Comparison of ENCODE assay signal across 9 cellular contexts in genomic region chr6:72623808-72624207, GRCh38. TPM values are rescaled to one million over a fixed set of nuclear protein-coding genes. Genes with fewer than 3 reads are reported as not detected.
A peak's percentile ranks its signal among the peaks of the same experiment; 100 is the strongest.
DNase-seq lines count a peak whose midpoint lies in the region; ATAC-seq and TF ChIP-seq lines count a peak whose summit lies in the region.
"Had no signal": no experiment of that assay in that cellular context is flagged by ENCODE, and none has a peak within 500 bp of the region (broad histone marks: within the 10 kb centered on the region; RNA-seq: fewer than 3 reads in every experiment).

No MANE protein-coding gene starts in this region.

- H2AFZ ChIP-seq in OCI-LY7 (ENCODE audit: low read length) = peak overlapping the region; percentile 66; the same call in 1 of the 2 replicates

- H3K4me3 ChIP-seq in OCI-LY7 (ENCODE audit: low read depth, low read length, poor library complexity, severe bottlenecking) = peak overlapping the region; percentile 92

- H3K4me2 ChIP-seq in OCI-LY7 (ENCODE audit: low read length) = peak overlapping the region; percentile 92

- H3K9me3 ChIP-seq in OCI-LY7 (ENCODE audit: low read length) = no peaks in the 10 kb centered on the region

- BruUV-seq in OCI-LY7 (replicated peaks; lab: Mats Ljungman, UMichigan) = TSS peak; percentile 50

- H3K9me3 Mint-ChIP-seq in activated T-cell treated with anti-CD3 and anti-CD28 coated beads, Interleukin-2, amount 50 U/mL, for 72 hours = no peaks in the 10 kb centered on the region
- H3K9me3 Mint-ChIP-seq in central memory CD8-positive, alpha-beta T cell = no peaks in the 10 kb centered on the region
- H3K9me3 Mint-ChIP-seq in stimulated activated memory B cell treated with anti-CD40 and anti-IgM and Interleukin-4, amounts not matched to agents 10 μg/mL and 1 μg/mL and 100 μg/mL, for 72 hours = no peaks in the 10 kb centered on the region
- H3K9me3 Mint-ChIP-seq in endothelial cell (ENCODE audit: unreplicated experiment) = no peaks in the 10 kb centered on the region

- peak overlapping the region; percentile 94 to 100 for H3K4me3 Mint-ChIP-seq in activated T-cell treated with anti-CD3 and anti-CD28 coated beads, Interleukin-2, amount 50 U/mL, for 72 hours
- peak overlapping the region; percentile 94 for H3K4me3 Mint-ChIP-seq in central memory CD8-positive, alpha-beta T cell
- H3K4me3 Mint-ChIP-seq in stimulated activated memory B cell treated with anti-CD40 and anti-IgM and Interleukin-4, amounts not matched to agents 10 μg/mL and 1 μg/mL and 100 μg/mL, for 72 hours = peak overlapping the region; percentile 99
- H3K4me3 Mint-ChIP-seq in endothelial cell (ENCODE audit: unreplicated experiment) = no peak overlapping the region

- TF ChIP-seq CTCF in OCI-LY7 (conservative IDR thresholded peaks at IDR 0.05; ENCODE audit: low read length) = no peak
- TF ChIP-seq CTCF in endothelial cell (IDR thresholded peaks at IDR 0.05; ENCODE audit: unreplicated experiment) = no peak

- DNase-seq in activated T-cell treated with anti-CD3 and anti-CD28 coated beads, Interleukin-2, amount 50 U/mL, for 72 hours = no peak
- DNase-seq in activated T-cell treated with anti-CD3 and anti-CD28 coated beads, Interleukin-2, amount 50 U/mL, for 48 hours = no peak
- DNase-seq in OCI-LY7 (ENCODE audit: low spot score) (peak; percentile 24), kidney tubule cell (ENCODE audit: low spot score) (no peak), endothelial cell (ENCODE audit: low spot score) (no peak)
- DNase-seq in central memory CD8-positive, alpha-beta T cell (ENCODE audit: low spot score in 2 of 2) = no peak
- DNase-seq: occipital lobe had no signal

- peak overlapping the region; percentile 63 for H3K27ac Mint-ChIP-seq in activated T-cell treated with anti-CD3 and anti-CD28 coated beads, Interleukin-2, amount 50 U/mL, for 72 hours
- peak overlapping the region; percentile 86 for H3K27ac Mint-ChIP-seq in central memory CD8-positive, alpha-beta T cell (ENCODE audit: low read depth)
- peak overlapping the region; percentile 97 for H3K27ac Mint-ChIP-seq in stimulated activated memory B cell treated with anti-CD40 and anti-IgM and Interleukin-4, amounts not matched to agents 10 μg/mL and 1 μg/mL and 100 μg/mL, for 72 hours
- H3K27ac Mint-ChIP-seq in endothelial cell (ENCODE audit: unreplicated experiment) = no peak overlapping the region

- peaks cover 43% of the 10 kb centered on the region for H3K4me1 ChIP-seq in OCI-LY7 (ENCODE audit: insufficient read depth, low read length, poor library complexity, severe bottlenecking)

- H3K36me3 ChIP-seq in OCI-LY7 (ENCODE audit: insufficient read depth, low read length) = peaks cover 34% of the 10 kb centered on the region

- no peaks in the 10 kb centered on the region for H3K27me3 Mint-ChIP-seq in activated T-cell treated with anti-CD3 and anti-CD28 coated beads, Interleukin-2, amount 50 U/mL, for 72 hours (ENCODE audit: low read depth)
- H3K27me3 Mint-ChIP-seq in central memory CD8-positive, alpha-beta T cell = no peaks in the 10 kb centered on the region
- H3K27me3 Mint-ChIP-seq in stimulated activated memory B cell treated with anti-CD40 and anti-IgM and Interleukin-4, amounts not matched to agents 10 μg/mL and 1 μg/mL and 100 μg/mL, for 72 hours = no peaks in the 10 kb centered on the region
- H3K27me3 Mint-ChIP-seq in endothelial cell (ENCODE audit: unreplicated experiment) = peaks cover 18% of the 10 kb centered on the region

- H4K20me1 ChIP-seq in OCI-LY7 (ENCODE audit: insufficient read depth, low read length) = peaks cover 7% of the 10 kb centered on the region; the same call in 1 of the 2 replicates

- POLR2A ChIA-PET in OCI-LY7 (lab: Charles Lee) = interaction anchor here (1.6 to 5.1 kb wide), 2 partner anchors 11 to 25 kb away, joined by 7 to 27 read pairs; no protein-coding TSS in a partner anchor

- no peaks in the 10 kb centered on the region for H3K36me3 Mint-ChIP-seq in activated T-cell treated with anti-CD3 and anti-CD28 coated beads, Interleukin-2, amount 50 U/mL, for 72 hours (ENCODE audit: insufficient read depth in 2 of 2)
- peaks cover 10% of the 10 kb centered on the region for H3K36me3 Mint-ChIP-seq in central memory CD8-positive, alpha-beta T cell (ENCODE audit: insufficient read depth)
- peaks cover 6% of the 10 kb centered on the region for H3K36me3 Mint-ChIP-seq in stimulated activated memory B cell treated with anti-CD40 and anti-IgM and Interleukin-4, amounts not matched to agents 10 μg/mL and 1 μg/mL and 100 μg/mL, for 72 hours
- H3K36me3 Mint-ChIP-seq in endothelial cell (ENCODE audit: low read depth, unreplicated experiment) = no peaks in the 10 kb centered on the region

- ATAC-seq in activated T-cell treated with anti-CD3 and anti-CD28 coated beads, Interleukin-2, amount 50 U/mL, for 72 hours (replicated peaks in 1 of 2) = no peak
- ATAC-seq in central memory CD8-positive, alpha-beta T cell (replicated peaks; ENCODE audit: extremely low read depth, poor library complexity, severe bottlenecking) = no peak
- ATAC-seq in stimulated activated memory B cell treated with anti-CD40 and anti-IgM and Interleukin-4, amounts not matched to agents 10 μg/mL and 1 μg/mL and 100 μg/mL, for 72 hours = no peak
- ATAC-seq in HG03442 (IDR thresholded peaks at IDR 0.05; ENCODE audit: unreplicated experiment) = no peak

- H3K9me2 ChIP-seq in OCI-LY7 (ENCODE audit: insufficient read depth, low read length) = no peaks in the 10 kb centered on the region

- H3K79me2 ChIP-seq in OCI-LY7 (ENCODE audit: insufficient read depth, low read depth, low read length) = peaks cover 58% of the 10 kb centered on the region

- intact Hi-C loops in OCI-LY7 (cut with micrococcal nuclease; ENCODE audit: unreplicated experiment) = loop anchor here (1.0 to 5.0 kb wide), 9 partner anchors 138 to 1337 kb away; partner anchors contain the start of genes EEF1A1, KHDC1, MTO1 and OGFRL1

- H3K27ac ChIP-seq in OCI-LY7 (ENCODE audit: low read depth, low read length, poor library complexity, severe bottlenecking) = peak overlapping the region; percentile 96

- CTCF ChIA-PET in OCI-LY7 (lab: Charles Lee; ENCODE audit: unreplicated experiment) = no interaction called here

- peaks cover 68% of the 10 kb centered on the region for H3K4me1 Mint-ChIP-seq in activated T-cell treated with anti-CD3 and anti-CD28 coated beads, Interleukin-2, amount 50 U/mL, for 72 hours (ENCODE audit: low read depth)
- peaks cover 53% of the 10 kb centered on the region for H3K4me1 Mint-ChIP-seq in central memory CD8-positive, alpha-beta T cell
- peaks cover 61% of the 10 kb centered on the region for H3K4me1 Mint-ChIP-seq in stimulated activated memory B cell treated with anti-CD40 and anti-IgM and Interleukin-4, amounts not matched to agents 10 μg/mL and 1 μg/mL and 100 μg/mL, for 72 hours
- peaks cover 15% of the 10 kb centered on the region for H3K4me1 Mint-ChIP-seq in endothelial cell (ENCODE audit: unreplicated experiment)

RNA-seq across cellular contexts. Expression of gene KCNQ5, which starts 1.9 kb away (rescaled TPM):
- 1 to 10 TPM; 6.1 to 9.8 TPM for total RNA-seq in activated T-cell treated with anti-CD3 and anti-CD28 coated beads, Interleukin-2, amount 50 U/mL, for 72 hours
- 15.1 and 29.7 TPM in 2 replicates for total RNA-seq in OCI-LY7 (2014; rRNA removed; shearing (Covaris generic))
- 25.8 and 26.1 TPM in 2 replicates for total RNA-seq in OCI-LY7 (2022)
- 0.08 TPM for total RNA-seq in endothelial cell (ENCODE audit: unreplicated experiment)
